ENCODE assay signal across 19 cellular contexts in genomic region chr22:23517804-23518380, GRCh38.
"Had no signal": no experiment of that assay in that cellular context is flagged by ENCODE, and none has a peak within 500 bp of the region (broad histone marks: within the 10 kb centered on the region; RNA-seq: fewer than 3 reads in every experiment).

No MANE protein-coding gene starts in this region.

- H3K4me3 ChIP-seq: ascending aorta, breast epithelium, coronary artery, left ventricle myocardium inferior, mucosa of descending colon, tibial nerve had no signal

- H3K27me3 ChIP-seq: ascending aorta, breast epithelium, tibial nerve had no signal

- ATAC-seq: naive thymus-derived CD4-positive, alpha-beta T cell; stimulated activated naive CD8-positive, alpha-beta T cell treated with anti-CD3 and anti-CD28 coated beads, Interleukin-15, Interleukin-2, amounts not matched to agents 100 U/mL and 50 U/mL, for 24 hours had no signal

- DNase-seq: activated CD4-positive, CD25-positive, alpha-beta regulatory T cell treated with anti-CD3 and anti-CD28 coated beads, Interleukin-2, amount 50 U/mL, for 72 hours; activated CD8-positive, alpha-beta memory T cell treated with anti-CD3 and anti-CD28 coated beads for 24 hours; activated CD8-positive, alpha-beta memory T cell treated with anti-CD3 and anti-CD28 coated beads, Interleukin-2, amount 50 U/mL, for 48 hours; activated effector memory CD4-positive, alpha-beta T cell treated with Interleukin-2 at 50 U/mL for 16 hours; activated naive CD4-positive, alpha-beta T cell treated with anti-CD3 and anti-CD28 coated beads, Interleukin-2, amount 50 U/mL, for 16 hours; activated T-cell treated with anti-CD3 and anti-CD28 coated beads, Interleukin-2, amount 50 U/mL, for 48 hours; head of caudate nucleus; immature natural killer cell; left ventricle myocardium inferior; mammary epithelial cell; naive thymus-derived CD4-positive, alpha-beta T cell; nucleus accumbens; stimulated activated naive CD8-positive, alpha-beta T cell treated with anti-CD3 and anti-CD28 coated beads, Interleukin-15, Interleukin-2, amounts not matched to agents 100 U/mL and 50 U/mL, for 24 hours; T1000 had no signal

- H3K36me3 Mint-ChIP-seq: immature natural killer cell; naive thymus-derived CD4-positive, alpha-beta T cell had no signal

- H3K27ac ChIP-seq: ascending aorta, breast epithelium, coronary artery, left ventricle myocardium inferior, tibial nerve had no signal

- H3K9me3 Mint-ChIP-seq: immature natural killer cell; naive thymus-derived CD4-positive, alpha-beta T cell had no signal

- H3K9me3 ChIP-seq: ascending aorta, breast epithelium, left ventricle myocardium inferior, mucosa of descending colon, tibial nerve had no signal

- H3K36me3 ChIP-seq: ascending aorta, breast epithelium, left ventricle myocardium inferior, tibial nerve had no signal
